ENCODE assay signal across 8 cellular contexts in genomic region chr21:36701912-36702621, GRCh38. TPM values are rescaled to one million over a fixed set of nuclear protein-coding genes. Genes with fewer than 3 reads are reported as not detected.
DNase-seq lines count a peak whose midpoint lies in the region; ATAC-seq and TF ChIP-seq lines count a peak whose summit lies in the region.

No MANE protein-coding gene starts in this region.

- CTCF ChIA-PET in activated CD4-positive, alpha-beta T cell treated with anti-CD3 and anti-CD28 coated beads, Interleukin-2, amount 10 ng/mL, durations not matched to agents 7 days and 5 days (lab: Charles Lee): interaction anchor here (1.8 kb wide), 1 partner anchor 9 kb away, joined by 5 read pairs; no protein-coding TSS in a partner anchor

- H3K9ac ChIP-seq in skeletal muscle satellite cell (ENCODE audit: low read depth, low read length): peak overlapping the region; percentile 94

- H3K36me3 ChIP-seq in esophagus squamous epithelium (no peaks in the 10 kb centered on the region), skeletal muscle satellite cell (ENCODE audit: insufficient read depth, low read length) (peaks cover 10% of the 10 kb centered on the region)

- DNase-seq in activated CD4-positive, alpha-beta T cell treated with anti-CD3 and anti-CD28 coated beads, Interleukin-2, amount 10 ng/mL, durations not matched to agents 7 days and 5 days: no peak
- no peak for DNase-seq in activated CD4-positive, alpha-beta T cell treated with anti-CD3 and anti-CD28 coated beads, Interleukin-2, amount 50 U/mL, for 1 hour
- DNase-seq in NCI-H526 treated with DMSO at 0.1 percent for 48 hours (lab: John Stamatoyannopoulos, UW) (peak; percentile 54), esophagus squamous epithelium (lab: John Stamatoyannopoulos, UW) (no peak), putamen (ENCODE audit: low spot score) (no peak)

- TF ChIP-seq CTCF in esophagus squamous epithelium (IDR thresholded peaks at IDR 0.05): no peak

- H3K4me1 ChIP-seq in esophagus squamous epithelium: peaks cover 35 to 96% (median 55%) of the 10 kb centered on the region in 3 donors
- H3K4me1 ChIP-seq in skeletal muscle satellite cell (ENCODE audit: control insufficient read depth, insufficient read depth, low read length): peaks cover 26% of the 10 kb centered on the region

- peak overlapping the region; percentile 99 for H3K4me2 ChIP-seq in skeletal muscle satellite cell (ENCODE audit: low read length)

- H3K27ac ChIP-seq in esophagus squamous epithelium: peak overlapping the region; percentile 70 to 97 (median 96)

- peaks cover 76% of the 10 kb centered on the region for H3K27me3 Mint-ChIP-seq in activated CD4-positive, alpha-beta T cell treated with anti-CD3 and anti-CD28 coated beads, Interleukin-2, amount 10 ng/mL, durations not matched to agents 7 days and 5 days

- H3K36me3 Mint-ChIP-seq in activated CD4-positive, alpha-beta T cell treated with anti-CD3 and anti-CD28 coated beads, Interleukin-2, amount 10 ng/mL, durations not matched to agents 7 days and 5 days (ENCODE audit: low read depth): peaks cover 2% of the 10 kb centered on the region

- H3K4me1 Mint-ChIP-seq in activated CD4-positive, alpha-beta T cell treated with anti-CD3 and anti-CD28 coated beads, Interleukin-2, amount 10 ng/mL, durations not matched to agents 7 days and 5 days: peaks cover 22% of the 10 kb centered on the region

- WGBS in esophagus squamous epithelium, 2 donors: 4 to 7% methylated on average over 9 to 12 of the region's 19 CpGs

- H3K9me3 ChIP-seq in esophagus squamous epithelium (no peaks in the 10 kb centered on the region), skeletal muscle satellite cell (replicated peaks; ENCODE audit: low read length) (no peaks in the 10 kb centered on the region)

- H3K27ac Mint-ChIP-seq in activated CD4-positive, alpha-beta T cell treated with anti-CD3 and anti-CD28 coated beads, Interleukin-2, amount 10 ng/mL, durations not matched to agents 7 days and 5 days: no peak overlapping the region

- POLR2A ChIA-PET in activated CD4-positive, alpha-beta T cell treated with anti-CD3 and anti-CD28 coated beads, Interleukin-2, amount 10 ng/mL, durations not matched to agents 7 days and 5 days (lab: Charles Lee): no interaction called here

- H3K4me3 ChIP-seq in esophagus squamous epithelium: peak overlapping the region; percentile 73 to 92 (median 77)
- H3K4me3 ChIP-seq in skeletal muscle satellite cell (ENCODE audit: low read length): peak overlapping the region; percentile 80

- peaks cover 0 to 100% (median 19%) of the 10 kb centered on the region in 4 donors for H3K27me3 ChIP-seq in esophagus squamous epithelium
- H3K27me3 ChIP-seq in skeletal muscle satellite cell (ENCODE audit: control insufficient read depth, insufficient read depth, low read length): no peaks in the 10 kb centered on the region

- TF ChIP-seq POLR2A in esophagus squamous epithelium (IDR thresholded peaks at IDR 0.05): no peak

- intact Hi-C loops in esophagus squamous epithelium (cut with DNase I): loop anchor here (10.0 kb wide), 1 partner anchor 197 kb away; no protein-coding TSS in a partner anchor

- H3K4me3 Mint-ChIP-seq in activated CD4-positive, alpha-beta T cell treated with anti-CD3 and anti-CD28 coated beads, Interleukin-2, amount 10 ng/mL, durations not matched to agents 7 days and 5 days: peak overlapping the region; percentile 30

- no peak for ATAC-seq in GM18498 (IDR thresholded peaks at IDR 0.05; ENCODE audit: unreplicated experiment)
- ATAC-seq in GM21381 (IDR thresholded peaks at IDR 0.05; ENCODE audit: unreplicated experiment): no peak

- H3K9me3 Mint-ChIP-seq in activated CD4-positive, alpha-beta T cell treated with anti-CD3 and anti-CD28 coated beads, Interleukin-2, amount 10 ng/mL, durations not matched to agents 7 days and 5 days: no peaks in the 10 kb centered on the region

RNA-seq across cellular contexts. Expression of gene SIM2, which starts 3.2 kb away (rescaled TPM):
- total RNA-seq in activated CD4-positive, alpha-beta T cell treated with anti-CD3 and anti-CD28 coated beads, Interleukin-2, amount 10 ng/mL, durations not matched to agents 7 days and 5 days: under 1 TPM; 0.05 to 0.19 TPM
- total RNA-seq in esophagus squamous epithelium: 10 to 100 TPM; 20.3 to 49.4 (median 29.9) TPM
- total RNA-seq in skeletal muscle satellite cell (2012; rRNA removed): under 0.01 and 0.25 TPM in 2 replicates

Comparison
In these comparisons a context has a peak if more than half of its experiments do, and no peak if none do; other contexts are left out.
1. RNA of gene SIM2, which starts 3.2 kb away (total RNA-seq): 20.3 to 49.4 TPM in esophagus squamous epithelium; 0.05 to 0.19 TPM in activated CD4-positive, alpha-beta T cell treated with anti-CD3 and anti-CD28 coated beads, Interleukin-2, amount 10 ng/mL, durations not matched to agents 7 days and 5 days; every median in the first group is over 10 times any median in the second.